1 cellular context compared by ENCODE assay signal in genomic region chr15:98562361-98562791, GRCh38.
TF ChIP-seq lines count a peak whose summit lies in the region.

No MANE protein-coding gene starts in this region.

TF ChIP-seq in SK-N-SH treated with all-trans-retinoic acid at 6 μM for 48 hours, 23 proteins besides CTCF, POLR2A, EP300 and RAD21:
- TF ChIP-seq TSHZ2 (CRISPR knock-in tag; IDR thresholded peaks at IDR 0.05) (no peak), BACH2 (CRISPR knock-in tag; IDR thresholded peaks at IDR 0.05; ENCODE audit: borderline replicate concordance) (no peak), PATZ1 (CRISPR knock-in tag; IDR thresholded peaks at IDR 0.05; ENCODE audit: borderline replicate concordance) (no peak), ESRRG (CRISPR knock-in tag; IDR thresholded peaks at IDR 0.05) (no peak), CSRNP3 (CRISPR knock-in tag; IDR thresholded peaks at IDR 0.05) (no peak), ZFP30 (CRISPR knock-in tag; IDR thresholded peaks at IDR 0.05) (no peak), CREB5 (CRISPR knock-in tag; IDR thresholded peaks at IDR 0.05; ENCODE audit: low read depth) (no peak), GLIS3 (CRISPR knock-in tag; IDR thresholded peaks at IDR 0.05) (no peak), ZNF70 (CRISPR knock-in tag; IDR thresholded peaks at IDR 0.05) (no peak), POU6F1 (CRISPR knock-in tag; IDR thresholded peaks at IDR 0.05; ENCODE audit: borderline replicate concordance, low read depth) (no peak), PPARA (CRISPR knock-in tag; IDR thresholded peaks at IDR 0.05; ENCODE audit: borderline replicate concordance) (no peak), ISL1 (CRISPR knock-in tag; IDR thresholded peaks at IDR 0.05) (no peak), ZFP3 (CRISPR knock-in tag; IDR thresholded peaks at IDR 0.05) (no peak), SNAI2 (CRISPR knock-in tag; IDR thresholded peaks at IDR 0.05) (no peak)
